8 cellular contexts compared by ENCODE assay signal in the genomic region with DNA sequence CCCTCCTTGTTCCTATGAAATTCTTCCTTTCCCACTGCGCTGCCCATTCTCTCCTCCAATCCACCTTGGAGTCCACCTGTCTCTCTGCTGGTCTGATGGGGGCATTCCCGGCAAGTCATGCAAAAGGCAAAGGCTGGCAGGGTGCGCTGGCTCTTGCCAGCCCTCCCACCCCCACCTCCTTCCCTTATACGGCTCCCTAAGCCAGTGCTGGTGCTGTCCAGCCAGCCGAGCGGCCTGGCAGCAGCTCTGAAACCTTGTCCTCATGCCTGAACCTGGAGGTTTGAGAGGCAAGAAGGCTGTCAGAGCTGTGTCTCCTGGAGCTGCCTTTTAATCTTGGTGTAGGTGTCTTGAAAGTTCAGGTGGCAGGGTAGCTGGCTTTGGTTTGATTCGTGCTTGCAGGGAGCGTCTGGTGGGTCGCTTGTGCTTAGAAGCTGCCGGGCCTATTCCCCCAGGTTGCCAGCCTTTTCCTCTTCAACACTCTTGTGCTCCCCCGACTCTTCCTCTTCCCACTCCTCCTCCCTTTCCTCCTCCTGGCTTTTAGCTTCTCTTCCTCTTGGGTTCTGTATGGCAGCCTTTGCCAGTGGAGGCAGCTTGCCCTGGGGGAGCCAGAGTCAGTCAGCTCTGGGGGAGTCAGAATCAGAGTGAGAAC. TPM values are rescaled to one million over a fixed set of nuclear protein-coding genes. Genes with fewer than 3 reads are reported as not detected.
DNase-seq lines count a peak whose midpoint lies in the region; ATAC-seq and TF ChIP-seq lines count a peak whose summit lies in the region.

No MANE protein-coding gene starts in this region.

- peaks cover 16 to 32% (median 30%) of the 10 kb centered on the region in 7 donors for H3K4me1 Mint-ChIP-seq in naive thymus-derived CD4-positive, alpha-beta T cell

- H3K27ac Mint-ChIP-seq in naive thymus-derived CD4-positive, alpha-beta T cell = peak overlapping the region in 1 of 9 donors; percentile 57

- peaks cover 0 to 6% (median 0%) of the 10 kb centered on the region in 5 donors for H3K36me3 Mint-ChIP-seq in naive thymus-derived CD4-positive, alpha-beta T cell

- H3K36me3 ChIP-seq in Peyer's patch = peaks cover 0 to 9% (median 0%) of the 10 kb centered on the region in 3 donors
- no peaks in the 10 kb centered on the region for H3K36me3 ChIP-seq in esophagus (ENCODE audit: control insufficient read depth in 2 of 2, insufficient read depth in 2 of 2, low read length in 1 of 2)
- H3K36me3 ChIP-seq in naive thymus-derived CD4-positive, alpha-beta T cell (ENCODE audit: control insufficient read depth in 2 of 3, insufficient read depth in 3 of 3, low read length in 3 of 3) = no peaks in the 10 kb centered on the region

- H3K4me3 ChIP-seq in Peyer's patch (peak overlapping the region in 3 of 4 donors; percentile 31 to 64 (median 53)), esophagus (ENCODE audit: low read depth in 1 of 2, low read length in 2 of 2) (peak overlapping the region; percentile 4 to 13)
- no peak overlapping the region for H3K4me3 ChIP-seq in naive thymus-derived CD4-positive, alpha-beta T cell (ENCODE audit: low read length)

- no peak for TF ChIP-seq POLR2A in Peyer's patch (IDR thresholded peaks at IDR 0.05)

- H3K9me3 ChIP-seq in Peyer's patch = no peaks in the 10 kb centered on the region
- no peaks in the 10 kb centered on the region for H3K9me3 ChIP-seq in esophagus (ENCODE audit: control insufficient read depth in 2 of 2, insufficient read depth in 1 of 2, low read depth in 1 of 2, low read length in 1 of 2)
- no peaks in the 10 kb centered on the region for H3K9me3 ChIP-seq in naive thymus-derived CD4-positive, alpha-beta T cell (ENCODE audit: control insufficient read depth in 2 of 3, low read length in 3 of 3)

- H3K4me1 ChIP-seq in Peyer's patch = peaks cover 0 to 42% (median 4%) of the 10 kb centered on the region in 4 donors
- H3K4me1 ChIP-seq in esophagus (ENCODE audit: control insufficient read depth in 2 of 2, insufficient read depth in 2 of 2, low read length in 1 of 2) = peaks cover 3 to 22% of the 10 kb centered on the region in 2 donors
- peaks cover 7 to 15% of the 10 kb centered on the region in 2 donors for H3K4me1 ChIP-seq in naive thymus-derived CD4-positive, alpha-beta T cell (ENCODE audit: control insufficient read depth in 2 of 2, insufficient read depth in 2 of 2, low read length in 2 of 2)

- H3K4me3 Mint-ChIP-seq in naive thymus-derived CD4-positive, alpha-beta T cell = peak overlapping the region; percentile 69 to 87 (median 80)

- CTCF ChIA-PET in naive thymus-derived CD4-positive, alpha-beta T cell (lab: Charles Lee) = no interaction called here

- WGBS in esophagus, 2 donors = 50 to 53% methylated on average over 11 of the region's 11 CpGs

- no peak for ATAC-seq in naive thymus-derived CD4-positive, alpha-beta T cell
- ATAC-seq in HG02852 (IDR thresholded peaks at IDR 0.05; ENCODE audit: unreplicated experiment) = no peak
- ATAC-seq in GM19455 (IDR thresholded peaks at IDR 0.05; ENCODE audit: unreplicated experiment) = no peak

- intact Hi-C loops in naive thymus-derived CD4-positive, alpha-beta T cell (cut with micrococcal nuclease) = no loop called here

- POLR2A ChIA-PET in naive thymus-derived CD4-positive, alpha-beta T cell (lab: Charles Lee) = no interaction called here

- H3K27ac ChIP-seq in Peyer's patch (peak overlapping the region; percentile 10 to 66 (median 48)), esophagus (ENCODE audit: low read depth in 2 of 2, low read length in 1 of 2) (no peak overlapping the region)
- no peak overlapping the region for H3K27ac ChIP-seq in naive thymus-derived CD4-positive, alpha-beta T cell (ENCODE audit: low read depth, low read length)

- no peak for TF ChIP-seq CTCF in Peyer's patch (IDR thresholded peaks at IDR 0.05)

- H3K27me3 ChIP-seq in Peyer's patch = no peaks in the 10 kb centered on the region
- H3K27me3 ChIP-seq in esophagus (ENCODE audit: control insufficient read depth in 1 of 2, insufficient read depth in 2 of 2, low read length in 2 of 2) = peaks cover 0 to 4% of the 10 kb centered on the region in 2 donors
- peaks cover 14 to 16% of the 10 kb centered on the region in 2 donors for H3K27me3 ChIP-seq in naive thymus-derived CD4-positive, alpha-beta T cell (ENCODE audit: control insufficient read depth in 2 of 2, insufficient read depth in 2 of 2, low read length in 2 of 2)

- DNase-seq in DMS53 (lab: John Stamatoyannopoulos, UW) (peak; percentile 70), Peyer's patch (peak in 1 of 3 donors; percentile 58), NCI-H1436 treated with DMSO at 0.1 percent for 48 hours (lab: John Stamatoyannopoulos, UW) (no peak), epidermal melanocyte (ENCODE audit: insufficient read length, low spot score) (no peak)
- no peak for DNase-seq in naive thymus-derived CD4-positive, alpha-beta T cell

- no peaks in the 10 kb centered on the region for H3K9me3 Mint-ChIP-seq in naive thymus-derived CD4-positive, alpha-beta T cell

- peaks cover 73 to 83% (median 75%) of the 10 kb centered on the region in 5 donors for H3K27me3 Mint-ChIP-seq in naive thymus-derived CD4-positive, alpha-beta T cell

RNA-seq across cellular contexts. Expression of a gene that starts 0.7 kb away (rescaled TPM):
- total RNA-seq in Peyer's patch = 10 to 100 TPM; 19.3 to 63.5 (median 35.7) TPM
- polyA plus RNA-seq in esophagus = 1 to 10 TPM in 1 of 2 donors, under 1 TPM in 1; 0.47 to 1.4 TPM
- not detected for total RNA-seq in naive thymus-derived CD4-positive, alpha-beta T cell
- polyA plus RNA-seq in naive thymus-derived CD4-positive, alpha-beta T cell = not detected

Comparison
In these comparisons a context has a peak if more than half of its experiments do, and no peak if none do; other contexts are left out.
1. H3K27ac ChIP-seq: peak in Peyer's patch (4 of 4); none in esophagus (0 of 2) and naive thymus-derived CD4-positive, alpha-beta T cell (single experiment).
2. RNA of a gene that starts 0.7 kb away (total RNA-seq): 19.3 to 63.5 TPM in Peyer's patch; not detected in naive thymus-derived CD4-positive, alpha-beta T cell; every median in the first group is over 10 times any median in the second.